9 cellular contexts compared by ENCODE assay signal in genomic region chr5:14145356-14146334, GRCh38. TPM values are rescaled to one million over a fixed set of nuclear protein-coding genes. Genes with fewer than 3 reads are reported as not detected.
DNase-seq lines count a peak whose midpoint lies in the region; ATAC-seq, FAIRE-seq and TF ChIP-seq lines count a peak whose summit lies in the region.
"Had no signal": no experiment of that assay in that cellular context is flagged by ENCODE, and none has a peak within 500 bp of the region (broad histone marks: within the 10 kb centered on the region; RNA-seq: fewer than 3 reads in every experiment).

No MANE protein-coding gene starts in this region.

- peak; percentile 78 for DNase-seq in AG08395 (ENCODE audit: low spot score)
- no peak for DNase-seq in coronary artery (ENCODE audit: low spot score)
- no peak for DNase-seq in GM10266 (ENCODE audit: extremely low spot score)
- no peak for DNase-seq in urothelium cell line (ENCODE audit: low spot score)
- no peak for DNase-seq in Karpas-422

- H3K27me3 ChIP-seq in HUES48 (ENCODE audit: control insufficient read depth, insufficient read depth, low read length) (peaks cover 7% of the 10 kb centered on the region), mucosa of stomach (ENCODE audit: control insufficient read depth, insufficient read depth, low read length) (peaks cover 6% of the 10 kb centered on the region), Karpas-422 (ENCODE audit: low read length) (no peaks in the 10 kb centered on the region)

- peaks cover 59% of the 10 kb centered on the region for H3K4me1 ChIP-seq in HUES48 (ENCODE audit: control insufficient read depth, insufficient read depth, low read length)
- peaks cover 18% of the 10 kb centered on the region for H3K4me1 ChIP-seq in mucosa of stomach (ENCODE audit: control insufficient read depth, insufficient read depth, low read length)
- H3K4me1 ChIP-seq in Karpas-422 (ENCODE audit: low read length) = peaks cover 10% of the 10 kb centered on the region

- no peaks in the 10 kb centered on the region for H3K79me2 ChIP-seq in Karpas-422 (ENCODE audit: low read length)

- no peak overlapping the region for H2AFZ ChIP-seq in Karpas-422 (ENCODE audit: low read length)

- H3K4me3 ChIP-seq in HUES48 (ENCODE audit: low read depth, low read length) (peak overlapping the region; percentile 94), coronary artery (peak overlapping the region; percentile 95), mucosa of stomach (ENCODE audit: low read length) (peak overlapping the region; percentile 34), Karpas-422 (ENCODE audit: low read length) (no peak overlapping the region)

- no peak for ATAC-seq in HG02678 (IDR thresholded peaks at IDR 0.05; ENCODE audit: unreplicated experiment)

- H3K9me2 ChIP-seq in Karpas-422 (replicated peaks; ENCODE audit: insufficient read depth, low read length) = no peaks in the 10 kb centered on the region

- H3K27ac ChIP-seq in HUES48 (ENCODE audit: low read depth, low read length) (peak overlapping the region; percentile 67), coronary artery (peak overlapping the region; percentile 89 to 93), Karpas-422 (ENCODE audit: low read length) (no peak overlapping the region)

- no peak for TF ChIP-seq CTCF in coronary artery (IDR thresholded peaks at IDR 0.05)
- TF ChIP-seq CTCF in GM10266 (IDR thresholded peaks at IDR 0.05; ENCODE audit: control insufficient read depth, insufficient read depth, low read depth, missing control alignments) = no peak

- no peaks in the 10 kb centered on the region for H3K9me3 ChIP-seq in HUES48 (ENCODE audit: control insufficient read depth, insufficient read depth, low read length)
- no peaks in the 10 kb centered on the region for H3K9me3 ChIP-seq in mucosa of stomach (ENCODE audit: control insufficient read depth, low read length)
- H3K9me3 ChIP-seq in Karpas-422 (ENCODE audit: low read length) = no peaks in the 10 kb centered on the region

- H3K9ac ChIP-seq in HUES48 (ENCODE audit: low read depth, low read length) = 0 out of 2 replicates have a peak overlapping the region, but pooled peaks have one; percentile 31
- H3K9ac ChIP-seq in mucosa of stomach (ENCODE audit: low read length) = peak overlapping the region; percentile 77
- H3K9ac ChIP-seq in Karpas-422 (ENCODE audit: low read length) = no peak overlapping the region

- H4K20me1 ChIP-seq in Karpas-422 (ENCODE audit: insufficient read depth, low read depth, low read length) = no peaks in the 10 kb centered on the region

- no peaks in the 10 kb centered on the region for H3K36me3 ChIP-seq in HUES48 (ENCODE audit: control insufficient read depth, insufficient read depth, low read length)
- no peaks in the 10 kb centered on the region for H3K36me3 ChIP-seq in mucosa of stomach (ENCODE audit: control insufficient read depth, insufficient read depth, low read length)
- H3K36me3 ChIP-seq in Karpas-422 (ENCODE audit: insufficient read depth, low read length) = no peaks in the 10 kb centered on the region

- no peak overlapping the region for H3K4me2 ChIP-seq in Karpas-422 (ENCODE audit: low read depth, low read length, poor library complexity, severe bottlenecking)

- FAIRE-seq in urothelium cell line (lab: Jason Lieb, UNC) = no peak
- FAIRE-seq: colon had no signal

RNA-seq across cellular contexts. Expression of gene TRIO, which starts 2.5 kb away (rescaled TPM):
- 0.04 and 0.25 TPM in 2 replicates for total RNA-seq in Karpas-422 (2014; rRNA removed; shearing (Covaris generic); ENCODE audit: low replicate concordance)
